Comparison of ENCODE assay signal across 8 cellular contexts in genomic region chr1:26889580-26890466, GRCh38. TPM values are rescaled to one million over a fixed set of nuclear protein-coding genes. Genes with fewer than 3 reads are reported as not detected.
A peak's percentile ranks its signal among the peaks of the same experiment; 100 is the strongest.
DNase-seq lines count a peak whose midpoint lies in the region; ATAC-seq and TF ChIP-seq lines count a peak whose summit lies in the region.

GPN2 (minus strand) TSS chr1:26890283; CDS start chr1:26890096, 187 bp downstream.

- H2AFZ ChIP-seq in OCI-LY7 (ENCODE audit: low read length) = peak within 1 kb of the TSS; percentile 85

- intact Hi-C loops in OCI-LY7 (cut with micrococcal nuclease; ENCODE audit: unreplicated experiment) (loop anchor here (1.0 kb wide), 1 partner anchor 31 kb away; the partner anchor contains the start of gene NUDC), mucosa of descending colon (cut with DNase I, micrococcal nuclease) (no loop called here)

- CTCF ChIA-PET in OCI-LY7 (lab: Charles Lee; ENCODE audit: unreplicated experiment) = interaction anchor here (1.0 to 1.2 kb wide), 2 partner anchors 11 to 35 kb away, joined by 3 to 4 read pairs; partner anchors contain the start of gene GPATCH3

- peaks cover 12% of the 10 kb centered on the region for H3K79me2 ChIP-seq in OCI-LY7 (ENCODE audit: insufficient read depth, low read depth, low read length)

- POLR2A ChIA-PET in OCI-LY7 (lab: Charles Lee) = interaction anchor here (0.7 to 1.5 kb wide), 7 partner anchors 9 to 55 kb away, joined by 3 to 22 read pairs (median 3); partner anchors contain the start of gene GPATCH3

- H3K36me3 ChIP-seq in OCI-LY7 (ENCODE audit: insufficient read depth, low read length) (peaks cover 59% of the 10 kb centered on the region), mucosa of descending colon (ENCODE audit: low read depth) (peaks cover 7% of the 10 kb centered on the region)

- H3K9me3 ChIP-seq in OCI-LY7 (ENCODE audit: low read length) = no peaks in the 10 kb centered on the region
- no peaks in the 10 kb centered on the region for H3K9me3 ChIP-seq in mucosa of descending colon

- no peaks in the 10 kb centered on the region for H3K9me2 ChIP-seq in OCI-LY7 (ENCODE audit: insufficient read depth, low read length)

- H3K27ac ChIP-seq in OCI-LY7 (ENCODE audit: low read depth, low read length, poor library complexity, severe bottlenecking) = peak within 1 kb of the TSS; percentile 62

- BruUV-seq in OCI-LY7 (replicated peaks; lab: Mats Ljungman, UMichigan) = no TSS peak

- ATAC-seq in GM19455 (IDR thresholded peaks at IDR 0.05; ENCODE audit: unreplicated experiment) (peak; percentile 83), mucosa of descending colon (peak; percentile 98)

- H4K20me1 ChIP-seq in OCI-LY7 (ENCODE audit: insufficient read depth, low read length) = peaks cover 7% of the 10 kb centered on the region; the same call in 1 of the 2 replicates

- TF ChIP-seq CTCF in OCI-LY7 (conservative IDR thresholded peaks at IDR 0.05; ENCODE audit: low read length) (no peak), epithelial cell of esophagus (IDR thresholded peaks at IDR 0.05; ENCODE audit: insufficient read depth, low read depth, low read length, missing control alignments) (no peak), mucosa of descending colon (IDR thresholded peaks at IDR 0.05) (no peak)

- H3K4me1 ChIP-seq in OCI-LY7 (ENCODE audit: insufficient read depth, low read length, poor library complexity, severe bottlenecking) (peaks cover 14% of the 10 kb centered on the region), mucosa of descending colon (ENCODE audit: low read depth) (peaks cover 17% of the 10 kb centered on the region)

- DNase-seq in CMK (ENCODE audit: low read depth) (peak; percentile 81), HPDE6-E6E7 (ENCODE audit: extremely low spot score) (peak; percentile 74), OCI-LY7 (ENCODE audit: low spot score) (peak; percentile 87), activated T-cell treated with anti-CD3 and anti-CD28 coated beads for 4 hours (peak; percentile 61), epithelial cell of esophagus (ENCODE audit: low read depth) (peak; percentile 75), mucosa of descending colon (peak; percentile 86 to 87 (median 86))
- DNase-seq in stimulated activated CD8-positive, alpha-beta memory T cell treated with anti-CD3 and anti-CD28 coated beads, Interleukin-4, amount 100 ng/mL, for 1 hour (ENCODE audit: low read depth in 2 of 2, low spot score in 1 of 2) = peak; percentile 46 to 58

- H3K4me3 ChIP-seq in OCI-LY7 (ENCODE audit: low read depth, low read length, poor library complexity, severe bottlenecking) (peak within 1 kb of the TSS; percentile 93), epithelial cell of esophagus (ENCODE audit: low read length) (peak within 1 kb of the TSS; percentile 81), mucosa of descending colon (peak within 1 kb of the TSS; percentile 56)

- peak within 1 kb of the TSS; percentile 83 for H3K4me2 ChIP-seq in OCI-LY7 (ENCODE audit: low read length)

RNA-seq across cellular contexts. Expression of gene GPN2, which starts in this region (rescaled TPM):
- 17.5 and 18.1 TPM in 2 replicates for total RNA-seq in OCI-LY7 (2014; rRNA removed; shearing (Covaris generic))
- total RNA-seq in OCI-LY7 (2022) (43.7 and 46.6 TPM in 2 replicates), mucosa of descending colon (10 to 100 TPM; 25.4 to 37.2 (median 27.0) TPM)

Comparison
In these comparisons a context has a peak if more than half of its experiments do, and no peak if none do; other contexts are left out.
1. Peak in every context shown above with its lines: DNase-seq, ATAC-seq, H3K4me3 ChIP-seq and H3K27ac ChIP-seq.